33 cellular contexts compared by ENCODE assay signal in genomic region chr12:87272846-87273245, GRCh38.
"Had no signal": no experiment of that assay in that cellular context is flagged by ENCODE, and none has a peak within 500 bp of the region (broad histone marks: within the 10 kb centered on the region; RNA-seq: fewer than 3 reads in every experiment).

No MANE protein-coding gene starts in this region.

- ATAC-seq: activated CD8-positive, alpha-beta memory T cell treated with anti-CD3 and anti-CD28 coated beads, Interleukin-2, amount 10 ng/mL, durations not matched to agents 7 days and 5 days; Panc1; T-cell; T-helper 17 cell had no signal

- H3K4me3 ChIP-seq: ascending aorta, cardiac muscle cell, SJCRH30, SK-N-MC had no signal

- H3K36me3 ChIP-seq: ascending aorta, cardiac muscle cell, SJCRH30 had no signal

- H3K27me3 ChIP-seq: ascending aorta, cardiac muscle cell, SJCRH30 had no signal

- H3K27ac ChIP-seq: ascending aorta, cardiac muscle cell, SJCRH30, SK-N-MC, VCaP had no signal

- H3K9me3 ChIP-seq: ascending aorta, SJCRH30 had no signal

- DNase-seq: activated B cell treated with CpG ODN at 0.5 μM for 24 hours; activated CD4-positive, alpha-beta memory T cell treated with anti-CD3 and anti-CD28 coated beads, Interleukin-2, amount 10 ng/mL, durations not matched to agents 7 days and 5 days; activated CD4-positive, alpha-beta T cell treated with anti-CD3 and anti-CD28 coated beads for 1 hour; activated CD4-positive, alpha-beta T cell treated with anti-CD3 and anti-CD28 coated beads for 48 hours; activated CD8-positive, alpha-beta memory T cell treated with anti-CD3 and anti-CD28 coated beads for 24 hours; activated CD8-positive, alpha-beta memory T cell treated with anti-CD3 and anti-CD28 coated beads, Interleukin-2, amount 10 ng/mL, durations not matched to agents 7 days and 5 days; activated CD8-positive, alpha-beta memory T cell treated with anti-CD3 and anti-CD28 coated beads, Interleukin-2, amount 50 U/mL, for 48 hours; activated effector memory CD4-positive, alpha-beta T cell treated with Interleukin-2 at 50 U/mL for 16 hours; activated naive CD4-positive, alpha-beta T cell; activated naive CD4-positive, alpha-beta T cell treated with anti-CD3 and anti-CD28 coated beads, Interleukin-2, amount 50 U/mL, for 16 hours; activated naive CD8-positive, alpha-beta T cell treated with anti-CD3 and anti-CD28 coated beads for 36 hours; activated T-cell treated with anti-CD3 and anti-CD28 coated beads, Interleukin-2, amount 50 U/mL, for 48 hours; amygdala; Karpas-422; KBM-7; NCI-H1048; NCI-H1105 treated with DMSO at 0.1 percent for 48 hours; NCI-H1436; NCI-H1694; NCI-H1930; NCI-H2081 treated with DMSO at 0.1 percent for 48 hours; NCI-H226; NCI-H524 treated with DMSO at 0.1 percent for 48 hours; SHP77; SJCRH30; T-cell; T-helper 17 cell; T-helper 9 cell had no signal

- H3K4me1 ChIP-seq: ascending aorta, SJCRH30 had no signal
